In genomic region chr2:174846941-174847938, GRCh38 we compare ENCODE assay signal across 8 cellular contexts.
DNase-seq lines count a peak whose midpoint lies in the region; ATAC-seq and TF ChIP-seq lines count a peak whose summit lies in the region.

No MANE protein-coding gene starts in this region.

- no peak for TF ChIP-seq CTCF in right atrium auricular region (IDR thresholded peaks at IDR 0.05)
- no peak for TF ChIP-seq CTCF in ovary (IDR thresholded peaks at IDR 0.05)
- no peak for TF ChIP-seq CTCF in CD14-positive monocyte (IDR thresholded peaks at IDR 0.05)

- TF ChIP-seq POLR2A in ovary (IDR thresholded peaks at IDR 0.05): no peak

- ATAC-seq in stimulated activated naive CD8-positive, alpha-beta T cell treated with anti-CD3 and anti-CD28 coated beads, Interleukin-15, amount 100 ng/mL, for 72 hours: no peak

- DNase-seq in HEK293T (ENCODE audit: extremely low spot score) (peak; percentile 58), right atrium auricular region (ENCODE audit: low spot score) (no peak), 8988T (no peak), ovary (no peak), CD14-positive monocyte (ENCODE audit: low spot score) (no peak), NCI-H2107 treated with DMSO at 0.1 percent for 48 hours (lab: John Stamatoyannopoulos, UW; ENCODE audit: unreplicated experiment) (no peak)
- no peak for DNase-seq in activated T-helper 2 cell treated with anti-CD3 and anti-CD28 coated beads, Interferon-gamma antibody, Interleukin-2, Interleukin-4, amounts not matched to agents 10 μg/mL and 5 μg/mL and 100 μg/mL, durations not matched to agents 14 hours and 24 hours and 36 hours (ENCODE audit: low spot score)
- DNase-seq in stimulated activated naive CD8-positive, alpha-beta T cell treated with anti-CD3 and anti-CD28 coated beads, Interleukin-15, amount 100 ng/mL, for 72 hours: no peak

- peaks cover 23% of the 10 kb centered on the region for H3K4me1 Mint-ChIP-seq in activated T-helper 2 cell treated with anti-CD3 and anti-CD28 coated beads, Interferon-gamma antibody, Interleukin-2, Interleukin-4, amounts not matched to agents 10 μg/mL and 5 μg/mL and 100 μg/mL, durations not matched to agents 14 hours and 24 hours and 36 hours (ENCODE audit: low read depth)
- peaks cover 30% of the 10 kb centered on the region for H3K4me1 Mint-ChIP-seq in stimulated activated naive CD8-positive, alpha-beta T cell treated with anti-CD3 and anti-CD28 coated beads, Interleukin-15, amount 100 ng/mL, for 72 hours
- H3K4me1 Mint-ChIP-seq in CD14-positive monocyte: peaks cover 5% of the 10 kb centered on the region

- H3K27ac Mint-ChIP-seq in activated T-helper 2 cell treated with anti-CD3 and anti-CD28 coated beads, Interferon-gamma antibody, Interleukin-2, Interleukin-4, amounts not matched to agents 10 μg/mL and 5 μg/mL and 100 μg/mL, durations not matched to agents 14 hours and 24 hours and 36 hours: no peak overlapping the region
- H3K27ac Mint-ChIP-seq in stimulated activated naive CD8-positive, alpha-beta T cell treated with anti-CD3 and anti-CD28 coated beads, Interleukin-15, amount 100 ng/mL, for 72 hours: no peak overlapping the region
- H3K27ac Mint-ChIP-seq in CD14-positive monocyte: peak overlapping the region in 1 of 7 donors; percentile 46

- H3K9me3 Mint-ChIP-seq in activated T-helper 2 cell treated with anti-CD3 and anti-CD28 coated beads, Interferon-gamma antibody, Interleukin-2, Interleukin-4, amounts not matched to agents 10 μg/mL and 5 μg/mL and 100 μg/mL, durations not matched to agents 14 hours and 24 hours and 36 hours: no peaks in the 10 kb centered on the region
- no peaks in the 10 kb centered on the region for H3K9me3 Mint-ChIP-seq in stimulated activated naive CD8-positive, alpha-beta T cell treated with anti-CD3 and anti-CD28 coated beads, Interleukin-15, amount 100 ng/mL, for 72 hours
- peaks cover 0 to 8% (median 0%) of the 10 kb centered on the region in 7 donors for H3K9me3 Mint-ChIP-seq in CD14-positive monocyte

- H3K4me3 Mint-ChIP-seq in activated T-helper 2 cell treated with anti-CD3 and anti-CD28 coated beads, Interferon-gamma antibody, Interleukin-2, Interleukin-4, amounts not matched to agents 10 μg/mL and 5 μg/mL and 100 μg/mL, durations not matched to agents 14 hours and 24 hours and 36 hours (ENCODE audit: low read depth): peak overlapping the region; percentile 41
- peak overlapping the region; percentile 46 to 69 for H3K4me3 Mint-ChIP-seq in stimulated activated naive CD8-positive, alpha-beta T cell treated with anti-CD3 and anti-CD28 coated beads, Interleukin-15, amount 100 ng/mL, for 72 hours
- no peak overlapping the region for H3K4me3 Mint-ChIP-seq in CD14-positive monocyte

- H3K36me3 ChIP-seq in right atrium auricular region (no peaks in the 10 kb centered on the region), ovary (no peaks in the 10 kb centered on the region)

- H3K36me3 Mint-ChIP-seq in activated T-helper 2 cell treated with anti-CD3 and anti-CD28 coated beads, Interferon-gamma antibody, Interleukin-2, Interleukin-4, amounts not matched to agents 10 μg/mL and 5 μg/mL and 100 μg/mL, durations not matched to agents 14 hours and 24 hours and 36 hours (ENCODE audit: low read depth): no peaks in the 10 kb centered on the region
- H3K36me3 Mint-ChIP-seq in CD14-positive monocyte: no peaks in the 10 kb centered on the region

- H3K4me1 ChIP-seq in right atrium auricular region (peaks cover 0 to 9% of the 10 kb centered on the region in 2 donors), ovary (ENCODE audit: insufficient read depth) (no peaks in the 10 kb centered on the region)

- POLR2A ChIA-PET in HEK293T (lab: Yijun Ruan, JAX): no interaction called here

- H3K4me3 ChIP-seq in right atrium auricular region (peak overlapping the region; percentile 9 to 41), ovary (no peak overlapping the region)

- H3K27ac ChIP-seq in right atrium auricular region: peak overlapping the region; percentile 20 to 29
- no peak overlapping the region for H3K27ac ChIP-seq in ovary

- H3K27me3 Mint-ChIP-seq in activated T-helper 2 cell treated with anti-CD3 and anti-CD28 coated beads, Interferon-gamma antibody, Interleukin-2, Interleukin-4, amounts not matched to agents 10 μg/mL and 5 μg/mL and 100 μg/mL, durations not matched to agents 14 hours and 24 hours and 36 hours (ENCODE audit: low read depth): no peaks in the 10 kb centered on the region
- no peaks in the 10 kb centered on the region for H3K27me3 Mint-ChIP-seq in stimulated activated naive CD8-positive, alpha-beta T cell treated with anti-CD3 and anti-CD28 coated beads, Interleukin-15, amount 100 ng/mL, for 72 hours
- peaks cover 0 to 7% (median 2%) of the 10 kb centered on the region in 3 donors for H3K27me3 Mint-ChIP-seq in CD14-positive monocyte (ENCODE audit: low read depth in 3 of 3)

- H3K9me3 ChIP-seq in right atrium auricular region (no peaks in the 10 kb centered on the region), ovary (no peaks in the 10 kb centered on the region)

- intact Hi-C loops in activated T-helper 2 cell treated with anti-CD3 and anti-CD28 coated beads, Interferon-gamma antibody, Interleukin-2, Interleukin-4, amounts not matched to agents 10 μg/mL and 5 μg/mL and 100 μg/mL, durations not matched to agents 14 hours and 24 hours and 36 hours (cut with micrococcal nuclease): no loop called here
- intact Hi-C loops in ovary (cut with DNase I): no loop called here
- intact Hi-C loops in CD14-positive monocyte (cut with micrococcal nuclease): no loop called here

- H3K27me3 ChIP-seq in right atrium auricular region (no peaks in the 10 kb centered on the region), ovary (no peaks in the 10 kb centered on the region)

- 6 to 7% (median 6%) methylated on average over 8 of the region's 8 CpGs for WGBS in ovary, 3 donors

- no peak for TF ChIP-seq EP300 in ovary (IDR thresholded peaks at IDR 0.05)

- CTCF ChIA-PET in HEK293T (lab: Yijun Ruan, JAX): no interaction called here

TF ChIP-seq in HEK293T, 16 proteins besides CTCF, POLR2A, EP300 and RAD21:
- TF ChIP-seq SUZ12 (IDR thresholded peaks at IDR 0.05): no peak
- no peak for TF ChIP-seq LEF1 (IDR thresholded peaks at IDR 0.05; ENCODE audit: borderline replicate concordance)
- peak; percentile 85 for TF ChIP-seq ZNF384 (IDR thresholded peaks at IDR 0.05)
- TF ChIP-seq PKNOX1 (IDR thresholded peaks at IDR 0.05): peak; percentile 79

Comparison
In these comparisons a context has a peak if more than half of its experiments do, and no peak if none do; other contexts are left out.
1. H3K4me3 Mint-ChIP-seq: peak in activated T-helper 2 cell treated with anti-CD3 and anti-CD28 coated beads, Interferon-gamma antibody, Interleukin-2, Interleukin-4, amounts not matched to agents 10 μg/mL and 5 μg/mL and 100 μg/mL, durations not matched to agents 14 hours and 24 hours and 36 hours (single experiment) and stimulated activated naive CD8-positive, alpha-beta T cell treated with anti-CD3 and anti-CD28 coated beads, Interleukin-15, amount 100 ng/mL, for 72 hours (2 of 2); none in CD14-positive monocyte (0 of 2).
2. H3K27ac ChIP-seq: peak in right atrium auricular region (2 of 2); none in ovary (0 of 2).